ENCODE assay signal across 11 cellular contexts in genomic region chr12:617304-617915, GRCh38. TPM values are rescaled to one million over a fixed set of nuclear protein-coding genes. Genes with fewer than 3 reads are reported as not detected.
DNase-seq lines count a peak whose midpoint lies in the region; ATAC-seq, FAIRE-seq and TF ChIP-seq lines count a peak whose summit lies in the region.
"Had no signal": no experiment of that assay in that cellular context is flagged by ENCODE, and none has a peak within 500 bp of the region (broad histone marks: within the 10 kb centered on the region; RNA-seq: fewer than 3 reads in every experiment).

No MANE protein-coding gene starts in this region.

- TF ChIP-seq RAD21 in A549 (conservative IDR thresholded peaks at IDR 0.05 in 1 of 2, IDR thresholded peaks at IDR 0.05 in 1 of 2) = no peak

- CTCF ChIA-PET in A549 (lab: Yijun Ruan, JAX) = interaction anchor here (1.5 to 6.1 kb wide), 4 partner anchors 41 to 332 kb away, joined by 3 to 52 read pairs (median 24); partner anchors contain the start of genes RAD52 and WNK1

- no peaks in the 10 kb centered on the region for H3K27me3 Mint-ChIP-seq in activated T-helper 2 cell treated with anti-CD3 and anti-CD28 coated beads, Interferon-gamma antibody, Interleukin-2, Interleukin-4, amounts not matched to agents 10 μg/mL and 5 μg/mL and 100 μg/mL, durations not matched to agents 14 hours and 24 hours and 36 hours (ENCODE audit: low read depth)
- H3K27me3 Mint-ChIP-seq: stimulated activated memory B cell treated with anti-CD40 and anti-IgM and Interleukin-4, amounts not matched to agents 10 μg/mL and 1 μg/mL and 100 μg/mL, for 72 hours had no signal

- POLR2A ChIA-PET in A549 (lab: Yijun Ruan, JAX) = no interaction called here

- H3K4me3 ChIP-seq in A549 (no peak overlapping the region), mucosa of descending colon (no peak overlapping the region)

- intact Hi-C loops in mucosa of descending colon (cut with DNase I, micrococcal nuclease) = no loop called here
- intact Hi-C loops in activated T-helper 2 cell treated with anti-CD3 and anti-CD28 coated beads, Interferon-gamma antibody, Interleukin-2, Interleukin-4, amounts not matched to agents 10 μg/mL and 5 μg/mL and 100 μg/mL, durations not matched to agents 14 hours and 24 hours and 36 hours (cut with micrococcal nuclease) = no loop called here

- H3K27ac ChIP-seq in A549 = peak overlapping the region; percentile 47 to 74; a peak in 5 of 6 replicates

- peak overlapping the region; percentile 27; the same call in 1 of the 3 replicates for H3K4me2 ChIP-seq in A549

- no peak overlapping the region for H3K27ac Mint-ChIP-seq in activated T-helper 2 cell treated with anti-CD3 and anti-CD28 coated beads, Interferon-gamma antibody, Interleukin-2, Interleukin-4, amounts not matched to agents 10 μg/mL and 5 μg/mL and 100 μg/mL, durations not matched to agents 14 hours and 24 hours and 36 hours
- H3K27ac Mint-ChIP-seq: stimulated activated memory B cell treated with anti-CD40 and anti-IgM and Interleukin-4, amounts not matched to agents 10 μg/mL and 1 μg/mL and 100 μg/mL, for 72 hours had no signal

- TF ChIP-seq CTCF in A549 (IDR thresholded peaks at IDR 0.05) (no peak), mucosa of descending colon (IDR thresholded peaks at IDR 0.05) (no peak)

- no peaks in the 10 kb centered on the region for H3K36me3 Mint-ChIP-seq in activated T-helper 2 cell treated with anti-CD3 and anti-CD28 coated beads, Interferon-gamma antibody, Interleukin-2, Interleukin-4, amounts not matched to agents 10 μg/mL and 5 μg/mL and 100 μg/mL, durations not matched to agents 14 hours and 24 hours and 36 hours (ENCODE audit: low read depth)
- H3K36me3 Mint-ChIP-seq: stimulated activated memory B cell treated with anti-CD40 and anti-IgM and Interleukin-4, amounts not matched to agents 10 μg/mL and 1 μg/mL and 100 μg/mL, for 72 hours had no signal

- ATAC-seq in A549 (peak in 1 of 2 experiments; percentile 34; a peak in 3 of 6 replicates), mucosa of descending colon (peak; percentile 56)
- ATAC-seq: stimulated activated memory B cell treated with anti-CD40 and anti-IgM and Interleukin-4, amounts not matched to agents 10 μg/mL and 1 μg/mL and 100 μg/mL, for 72 hours had no signal

- H3K9me3 Mint-ChIP-seq in activated T-helper 2 cell treated with anti-CD3 and anti-CD28 coated beads, Interferon-gamma antibody, Interleukin-2, Interleukin-4, amounts not matched to agents 10 μg/mL and 5 μg/mL and 100 μg/mL, durations not matched to agents 14 hours and 24 hours and 36 hours = no peaks in the 10 kb centered on the region
- H3K9me3 Mint-ChIP-seq: stimulated activated memory B cell treated with anti-CD40 and anti-IgM and Interleukin-4, amounts not matched to agents 10 μg/mL and 1 μg/mL and 100 μg/mL, for 72 hours had no signal

- 72% methylated on average over 14 of the region's 14 CpGs for WGBS in A549 (ENCODE audit: missing lambda C conversion rate)

- TF ChIP-seq POLR2A in A549 (IDR thresholded peaks at IDR 0.05; ENCODE audit: low read length) = no peak

- peaks cover 27% of the 10 kb centered on the region for H3K4me1 Mint-ChIP-seq in activated T-helper 2 cell treated with anti-CD3 and anti-CD28 coated beads, Interferon-gamma antibody, Interleukin-2, Interleukin-4, amounts not matched to agents 10 μg/mL and 5 μg/mL and 100 μg/mL, durations not matched to agents 14 hours and 24 hours and 36 hours (ENCODE audit: low read depth)

- peaks cover 29% of the 10 kb centered on the region for H3K4me1 ChIP-seq in A549
- H3K4me1 ChIP-seq in mucosa of descending colon (ENCODE audit: low read depth) = no peaks in the 10 kb centered on the region

- no peak overlapping the region for H3K4me3 Mint-ChIP-seq in activated T-helper 2 cell treated with anti-CD3 and anti-CD28 coated beads, Interferon-gamma antibody, Interleukin-2, Interleukin-4, amounts not matched to agents 10 μg/mL and 5 μg/mL and 100 μg/mL, durations not matched to agents 14 hours and 24 hours and 36 hours (ENCODE audit: low read depth)
- H3K4me3 Mint-ChIP-seq: stimulated activated memory B cell treated with anti-CD40 and anti-IgM and Interleukin-4, amounts not matched to agents 10 μg/mL and 1 μg/mL and 100 μg/mL, for 72 hours had no signal

- H3K9me3 ChIP-seq in A549 (no peaks in the 10 kb centered on the region), mucosa of descending colon (no peaks in the 10 kb centered on the region)

- TF ChIP-seq EP300 in A549 (IDR thresholded peaks at IDR 0.05) = no peak

- no peaks in the 10 kb centered on the region for H3K36me3 ChIP-seq in mucosa of descending colon (ENCODE audit: low read depth)

- FAIRE-seq in A549 (lab: Jason Lieb, UNC) (no peak), GM19239 (lab: Jason Lieb, UNC) (no peak)

- peak in 1 of 2 experiments; percentile 53 for DNase-seq in A549 (ENCODE audit: low read depth in 1 of 2, low spot score in 1 of 2)
- peak; percentile 80 for DNase-seq in NOMO-1 treated with dmso at 0.1 percent for 144 hours (lab: John Stamatoyannopoulos, UW; ENCODE audit: unreplicated experiment)
- peak; percentile 49 for DNase-seq in fibroblast of gingiva (ENCODE audit: low read depth)
- DNase-seq in mucosa of descending colon = peak in 1 of 3 donors; percentile 31
- no peak for DNase-seq in G401 (ENCODE audit: low spot score)
- DNase-seq in GM19239 (ENCODE audit: insufficient read length, low spot score) = no peak
- DNase-seq in activated T-helper 2 cell treated with anti-CD3 and anti-CD28 coated beads, Interferon-gamma antibody, Interleukin-2, Interleukin-4, amounts not matched to agents 10 μg/mL and 5 μg/mL and 100 μg/mL, durations not matched to agents 14 hours and 24 hours and 36 hours (ENCODE audit: low spot score) = no peak
- DNase-seq in activated T-cell treated with anti-CD3 and anti-CD28 coated beads, Interleukin-2, amount 50 U/mL, for 48 hours = no peak
- DNase-seq: T1000 had no signal

- in situ Hi-C loops in G401 (cut with HindIII; ENCODE audit: low sequenced_read_pairs) = no loop called here

TF ChIP-seq in A549, 52 proteins besides CTCF, POLR2A, EP300 and RAD21:
- no peak for TF ChIP-seq HOXA7 (CRISPR knock-in tag; IDR thresholded peaks at IDR 0.05)
- TF ChIP-seq ZNF302 (CRISPR knock-in tag; IDR thresholded peaks at IDR 0.05) = no peak
- TF ChIP-seq HDAC2 (IDR thresholded peaks at IDR 0.05) = no peak
- TF ChIP-seq RARB (CRISPR knock-in tag; IDR thresholded peaks at IDR 0.05) = no peak
- TF ChIP-seq SREBF2 (IDR thresholded peaks at IDR 0.05) = no peak
- TF ChIP-seq CEBPB (IDR thresholded peaks at IDR 0.05) = peak; percentile 17 to 70; a peak in 3 of 4 replicates
- no peak for TF ChIP-seq HEYL (CRISPR knock-in tag; IDR thresholded peaks at IDR 0.05)
TF ChIP-seq in A549: peak in this region for 1.

RNA-seq across cellular contexts. Expression of gene NINJ2, which starts 45.8 kb away (rescaled TPM):
- 1.2 and 1.7 TPM in 2 replicates for polyA plus RNA-seq in A549 (2011; rRNA removed)
- polyA plus RNA-seq in A549 (2012; cell fraction: cytosol; rRNA removed) = 1.2 and 1.5 TPM in 2 replicates
- polyA plus RNA-seq in A549 (2012; cell fraction: nucleus; rRNA removed) = 0.82 and 0.83 TPM in 2 replicates
- 0.67 to 0.76 TPM (median 0.70 TPM) in 3 replicates for polyA plus RNA-seq in A549 (2017; fragmentation: RNase III; extraction: RNeasy Plus Mini Kit Qiagen cat#74134 plus additional on column Dnase treatment)
- polyA minus RNA-seq in A549 (2011; rRNA and poly(A)+ RNA removed) = 1.6 and 2.7 TPM in 2 replicates
- 1 to 10 TPM; 3.6 to 5.2 (median 3.8) TPM for total RNA-seq in mucosa of descending colon
- 0.31 and 5.0 TPM in 2 replicates for total RNA-seq in G401 (2014; rRNA removed; shearing (Covaris generic))
- 3.1 and 4.6 TPM in 2 replicates for total RNA-seq in activated T-helper 2 cell treated with anti-CD3 and anti-CD28 coated beads, Interferon-gamma antibody, Interleukin-2, Interleukin-4, amounts not matched to agents 10 μg/mL and 5 μg/mL and 100 μg/mL, durations not matched to agents 14 hours and 24 hours and 36 hours
- polyA plus RNA-seq: AG04450 had no signal

Comparison
In these comparisons a context has a peak if more than half of its experiments do, and no peak if none do; other contexts are left out.
1. DNase-seq: peak in NOMO-1 treated with dmso at 0.1 percent for 144 hours (single experiment) and fibroblast of gingiva (single experiment); none in G401 (single experiment), GM19239 (single experiment), activated T-helper 2 cell treated with anti-CD3 and anti-CD28 coated beads, Interferon-gamma antibody, Interleukin-2, Interleukin-4, amounts not matched to agents 10 μg/mL and 5 μg/mL and 100 μg/mL, durations not matched to agents 14 hours and 24 hours and 36 hours (single experiment) and activated T-cell treated with anti-CD3 and anti-CD28 coated beads, Interleukin-2, amount 50 U/mL, for 48 hours (0 of 2).